In the genomic region with DNA sequence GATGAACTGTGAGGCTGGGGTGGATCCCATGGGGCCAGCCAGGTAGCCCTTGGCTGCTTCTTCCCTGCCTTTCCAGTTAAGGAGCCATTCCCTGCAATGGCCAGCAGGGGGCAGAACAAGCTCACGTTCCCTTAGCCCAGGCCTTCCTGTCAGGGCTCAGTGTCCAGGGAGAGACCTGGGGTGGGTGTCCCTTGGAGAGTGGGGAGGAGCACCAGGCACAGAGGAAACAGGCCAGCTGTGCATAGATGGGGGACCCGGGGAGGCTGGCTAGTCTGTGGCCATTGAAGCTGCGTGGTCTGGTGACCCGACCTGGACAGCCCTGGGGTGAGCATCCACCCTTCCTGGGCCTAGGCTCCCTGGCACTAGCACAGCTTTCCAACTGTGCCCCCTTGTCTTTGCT, we compare ENCODE assay signal across 8 cellular contexts. TPM values are rescaled to one million over a fixed set of nuclear protein-coding genes. Genes with fewer than 3 reads are reported as not detected.
DNase-seq lines count a peak whose midpoint lies in the region; ATAC-seq and TF ChIP-seq lines count a peak whose summit lies in the region.

No MANE protein-coding gene starts in this region.

- TF ChIP-seq CTCF in CD8-positive, alpha-beta T cell (IDR thresholded peaks at IDR 0.05) = peak; percentile 79
- peak; percentile 98 to 99 (median 99) for TF ChIP-seq CTCF in adrenal gland (IDR thresholded peaks at IDR 0.05)
- peak; percentile 95 to 99 (median 97) for TF ChIP-seq CTCF in heart right ventricle (IDR thresholded peaks at IDR 0.05)

- H3K4me1 Mint-ChIP-seq in CD8-positive, alpha-beta T cell (ENCODE audit: low read depth) = peaks cover 8% of the 10 kb centered on the region
- H3K4me1 Mint-ChIP-seq in T-cell = peaks cover 7 to 16% (median 9%) of the 10 kb centered on the region in 3 donors

- H3K27ac Mint-ChIP-seq in CD8-positive, alpha-beta T cell = no peak overlapping the region
- H3K27ac Mint-ChIP-seq in T-cell = peak overlapping the region in 1 of 2 donors; percentile 58

- H3K36me3 Mint-ChIP-seq in CD8-positive, alpha-beta T cell = no peaks in the 10 kb centered on the region
- peaks cover 3% of the 10 kb centered on the region for H3K36me3 Mint-ChIP-seq in T-cell

- peaks cover 3% of the 10 kb centered on the region for H3K27me3 Mint-ChIP-seq in CD8-positive, alpha-beta T cell (ENCODE audit: low read depth)
- no peaks in the 10 kb centered on the region for H3K27me3 Mint-ChIP-seq in T-cell

- H3K36me3 ChIP-seq in CD8-positive, alpha-beta T cell (ENCODE audit: insufficient read depth, low read length) = no peaks in the 10 kb centered on the region
- H3K36me3 ChIP-seq in adrenal gland (replicated peaks in 1 of 2) = no peaks in the 10 kb centered on the region
- H3K36me3 ChIP-seq in heart right ventricle = no peaks in the 10 kb centered on the region

- intact Hi-C loops in CD8-positive, alpha-beta T cell (cut with DNase I, micrococcal nuclease) = loop anchor here (1.0 to 2.0 kb wide), 4 partner anchors 13 to 234 kb away; a partner anchor contains a TSS
- intact Hi-C loops in adrenal gland (cut with DNase I) (loop anchor here in 1 of 2 donors (2.0 to 10.0 kb wide), 2 partner anchors 206 to 232 kb away; a partner anchor contains a TSS), heart right ventricle (cut with DNase I) (loop anchor here (1.0 to 5.0 kb wide), 7 partner anchors 134 to 230 kb away; a partner anchor contains a TSS)

- ATAC-seq in CD8-positive, alpha-beta T cell = peak; percentile 84
- peak; percentile 71 for ATAC-seq in GM21619 (IDR thresholded peaks at IDR 0.05; ENCODE audit: unreplicated experiment)
- ATAC-seq in T-cell (replicated peaks in 1 of 4) = peak; percentile 76 to 83 (median 78)
- ATAC-seq in heart right ventricle = peak; percentile 83 to 88 (median 84)
- no peak for ATAC-seq in GM18873 (IDR thresholded peaks at IDR 0.05; ENCODE audit: low FRiP score, unreplicated experiment)

- peak; percentile 50 to 85 (median 63) for DNase-seq in CD8-positive, alpha-beta T cell
- DNase-seq in NCI-H1048 (lab: John Stamatoyannopoulos, UW) (peak; percentile 46), T-cell (peak; percentile 38 to 77 (median 65)), adrenal gland (peak; percentile 76 to 94 (median 83)), heart right ventricle (peak; percentile 80 to 84), retina (peak; percentile 88)

- POLR2A ChIA-PET in CD8-positive, alpha-beta T cell (lab: Charles Lee) = interaction anchor here (0.8 to 6.2 kb wide), 9 partner anchors 13 to 231 kb away, joined by 3 to 63 read pairs (median 3); a partner anchor contains a TSS
- POLR2A ChIA-PET in T-cell (lab: Charles Lee) = interaction anchor here (1.0 kb wide), 2 partner anchors 207 to 208 kb away, joined by 3 to 13 read pairs; a partner anchor contains a TSS

- H3K27ac ChIP-seq in CD8-positive, alpha-beta T cell (ENCODE audit: low read depth, low read length) = no peak overlapping the region
- peak overlapping the region in 1 of 5 donors; percentile 27 for H3K27ac ChIP-seq in adrenal gland
- peak overlapping the region in 1 of 10 donors; percentile 45 for H3K27ac ChIP-seq in heart right ventricle

- no peak for TF ChIP-seq POLR2A in adrenal gland (IDR thresholded peaks at IDR 0.05)

- H3K4me1 ChIP-seq in CD8-positive, alpha-beta T cell (ENCODE audit: insufficient read depth, low read length) = peaks cover 3% of the 10 kb centered on the region
- H3K4me1 ChIP-seq in adrenal gland (replicated peaks in 1 of 2) = no peaks in the 10 kb centered on the region
- peaks cover 0 to 17% (median 4%) of the 10 kb centered on the region in 9 donors for H3K4me1 ChIP-seq in heart right ventricle

- no peaks in the 10 kb centered on the region for H3K9me3 ChIP-seq in CD8-positive, alpha-beta T cell (ENCODE audit: low read length)
- H3K9me3 ChIP-seq in adrenal gland (replicated peaks in 1 of 3) (no peaks in the 10 kb centered on the region), heart right ventricle (peaks cover 0 to 8% (median 0%) of the 10 kb centered on the region in 11 donors)

- H3K4me3 ChIP-seq in CD8-positive, alpha-beta T cell (ENCODE audit: low read depth, low read length) = no peak overlapping the region
- H3K4me3 ChIP-seq in adrenal gland (no peak overlapping the region), heart right ventricle (no peak overlapping the region)

- no peaks in the 10 kb centered on the region for H3K27me3 ChIP-seq in CD8-positive, alpha-beta T cell (ENCODE audit: insufficient read depth, low read length)
- H3K27me3 ChIP-seq in adrenal gland (no peaks in the 10 kb centered on the region), heart right ventricle (no peaks in the 10 kb centered on the region)

- no peak overlapping the region for H3K4me3 Mint-ChIP-seq in CD8-positive, alpha-beta T cell
- H3K4me3 Mint-ChIP-seq in T-cell = no peak overlapping the region

- CTCF ChIA-PET in CD8-positive, alpha-beta T cell (lab: Charles Lee) = interaction anchor here (0.6 to 18.9 kb wide), 52 partner anchors 11 to 329 kb away, joined by 3 to 656 read pairs (median 4); a partner anchor contains a TSS
- CTCF ChIA-PET in T-cell (lab: Charles Lee) = interaction anchor here (0.6 to 10.9 kb wide), 31 partner anchors 11 to 383 kb away, joined by 3 to 254 read pairs (median 4); a partner anchor contains a TSS

- 13 to 28% (median 23%) methylated on average over 2 to 4 of the region's 4 CpGs for WGBS in adrenal gland, 4 donors
- 13 to 26% methylated on average over 4 of the region's 4 CpGs for WGBS in heart right ventricle, 2 donors

- peaks cover 7% of the 10 kb centered on the region for H3K9me3 Mint-ChIP-seq in CD8-positive, alpha-beta T cell
- H3K9me3 Mint-ChIP-seq in T-cell = peaks cover 0 to 6% (median 0%) of the 10 kb centered on the region in 3 donors

RNA-seq across cellular contexts. Expression of a gene that starts 13.2 kb away (rescaled TPM):
- total RNA-seq in CD8-positive, alpha-beta T cell = not detected
- under 1 TPM in 2 of 5 donors, not detected in 3; 0.47 to 0.49 TPM for total RNA-seq in T-cell
- total RNA-seq in adrenal gland = under 1 TPM in 1 of 8 donors, not detected in 7; 0.32 TPM
- polyA plus RNA-seq in adrenal gland = under 1 TPM in 1 of 3 donors, not detected in 2; 0.08 TPM
- under 1 TPM in 3 of 10 donors, not detected in 7; 0.49 to 0.61 (median 0.56) TPM for total RNA-seq in heart right ventricle
- polyA plus RNA-seq in heart right ventricle = not detected

RNA-seq across cellular contexts. Expression of a gene that starts 36.1 kb away (rescaled TPM):
- total RNA-seq in CD8-positive, alpha-beta T cell = 10 to 100 TPM; 11.6 to 12.2 TPM
- total RNA-seq in T-cell (10 to 100 TPM in 4 of 5 donors, 1 to 10 TPM in 1; 8.4 to 17.1 (median 10.3) TPM), adrenal gland (100 to 1,000 TPM in 2 of 8 donors, 10 to 100 TPM in 6; 14.5 to 117 (median 58.2) TPM), heart right ventricle (100 to 1,000 TPM in 5 of 10 donors, 10 to 100 TPM in 5; 51.8 to 289 (median 99.3) TPM)
- polyA plus RNA-seq in adrenal gland (10 to 100 TPM; 50.2 to 88.1 (median 74.1) TPM), heart right ventricle (100 to 1,000 TPM in 1 of 2 donors, 10 to 100 TPM in 1; 49.0 to 129 TPM)
